23 cellular contexts compared by ENCODE assay signal in genomic region chr15:25394893-25395292, GRCh38. TPM values are rescaled to one million over a fixed set of nuclear protein-coding genes. Genes with fewer than 3 reads are reported as not detected.
DNase-seq lines count a peak whose midpoint lies in the region; ATAC-seq and TF ChIP-seq lines count a peak whose summit lies in the region.
"Had no signal": no experiment of that assay in that cellular context is flagged by ENCODE, and none has a peak within 500 bp of the region (broad histone marks: within the 10 kb centered on the region; RNA-seq: fewer than 3 reads in every experiment).

No MANE protein-coding gene starts in this region.

- H3K27ac ChIP-seq in A673 (ENCODE audit: low read depth, low read length, poor library complexity, severe bottlenecking) (no peak overlapping the region), GM23338 (ENCODE audit: low read depth) (peak overlapping the region; percentile 8; the same call in 1 of the 2 replicates)
- H3K27ac ChIP-seq: BLaER1 treated with 17β-estradiol and CSF1 and Interleukin-3, amounts not matched to agents 10 nM and 100 nM; SJSA1 had no signal

- H3K9me3 ChIP-seq in A673 (ENCODE audit: low read depth, low read length, poor library complexity, severe bottlenecking) = peaks cover 3% of the 10 kb centered on the region
- H3K9me3 ChIP-seq: SJSA1 had no signal

- no peak for TF ChIP-seq CTCF in A673 (conservative IDR thresholded peaks at IDR 0.05; ENCODE audit: low read depth, low read length)
- TF ChIP-seq CTCF in GM23338 (conservative IDR thresholded peaks at IDR 0.05; ENCODE audit: low read depth in 2 of 2) = no peak

- H3F3A ChIP-seq in GM23338 (replicated peaks; ENCODE audit: low read depth) = no peaks in the 10 kb centered on the region

- H2AFZ ChIP-seq in GM23338 = no peak overlapping the region

- peak; percentile 22 for DNase-seq in A673 (ENCODE audit: low spot score)
- no peak for DNase-seq in GM23338 (ENCODE audit: low spot score)
- DNase-seq in activated naive CD8-positive, alpha-beta T cell treated with anti-CD3 and anti-CD28 coated beads for 36 hours = no peak
- DNase-seq in left kidney (ENCODE audit: low read depth, low spot score) = peak; percentile 2
- no peak for DNase-seq in NCI-H1417 treated with DMSO at 0.1 percent for 48 hours (lab: John Stamatoyannopoulos, UW)
- no peak for DNase-seq in NCI-H128 (lab: John Stamatoyannopoulos, UW; ENCODE audit: unreplicated experiment)
- DNase-seq: ACHN; CD4-positive, alpha-beta memory T cell; DND-41; GOT3; HCEC 1CT; KBM-7; MM.1S; NCI-H1092; NCI-H2081; NCI-H2171 treated with DMSO at 0.1 percent for 48 hours; NCI-H524 treated with DMSO at 0.1 percent for 48 hours had no signal

- H3K4me3 ChIP-seq in A673 (ENCODE audit: low read depth, low read length, poor library complexity, severe bottlenecking) (no peak overlapping the region), GM23338 (no peak overlapping the region)
- H3K4me3 ChIP-seq: BLaER1 treated with 17β-estradiol and CSF1 and Interleukin-3, amounts not matched to agents 10 nM and 100 nM; GM12878; SJSA1 had no signal

- peaks cover 24% of the 10 kb centered on the region for H3K4me1 Mint-ChIP-seq in GM23338
- peaks cover 11% of the 10 kb centered on the region for H3K4me1 Mint-ChIP-seq in activated naive CD8-positive, alpha-beta T cell treated with anti-CD3 and anti-CD28 coated beads for 36 hours

- no TSS peak for BruUV-seq in A673 (replicated peaks; lab: Mats Ljungman, UMichigan)

- H3K4me2 ChIP-seq in GM23338 = no peak overlapping the region
- H3K4me2 ChIP-seq: BLaER1 treated with 17β-estradiol and CSF1 and Interleukin-3, amounts not matched to agents 10 nM and 100 nM had no signal

- CTCF ChIA-PET in A673 (lab: Charles Lee) = no interaction called here

- H3K4me1 ChIP-seq in A673 (ENCODE audit: insufficient read depth, low read length, poor library complexity, severe bottlenecking) (peaks cover 19% of the 10 kb centered on the region), GM23338 (ENCODE audit: insufficient read depth) (peaks cover 15% of the 10 kb centered on the region; the same call in 1 of the 2 replicates)
- H3K4me1 ChIP-seq: SJSA1 had no signal

- H3K36me3 Mint-ChIP-seq in GM23338 (ENCODE audit: low read depth) = peaks cover 11% of the 10 kb centered on the region; the same call in 2 of the 3 replicates
- peaks cover 65% of the 10 kb centered on the region for H3K36me3 Mint-ChIP-seq in activated naive CD8-positive, alpha-beta T cell treated with anti-CD3 and anti-CD28 coated beads for 36 hours

- H3K27ac Mint-ChIP-seq in GM23338 = no peak overlapping the region
- peak overlapping the region; percentile 0 for H3K27ac Mint-ChIP-seq in activated naive CD8-positive, alpha-beta T cell treated with anti-CD3 and anti-CD28 coated beads for 36 hours

- H3K27me3 Mint-ChIP-seq in GM23338 (ENCODE audit: insufficient read depth, low read depth, poor library complexity) = peaks cover 2% of the 10 kb centered on the region
- no peaks in the 10 kb centered on the region for H3K27me3 Mint-ChIP-seq in activated naive CD8-positive, alpha-beta T cell treated with anti-CD3 and anti-CD28 coated beads for 36 hours
- H3K27me3 Mint-ChIP-seq: CD4-positive, alpha-beta memory T cell had no signal

- no peaks in the 10 kb centered on the region for H3K9me3 Mint-ChIP-seq in GM23338
- peaks cover 14% of the 10 kb centered on the region for H3K9me3 Mint-ChIP-seq in activated naive CD8-positive, alpha-beta T cell treated with anti-CD3 and anti-CD28 coated beads for 36 hours

- H3K79me2 ChIP-seq in GM23338 (replicated peaks; ENCODE audit: insufficient read depth) = peaks cover 89% of the 10 kb centered on the region

- peaks cover 4% of the 10 kb centered on the region for H3K36me3 ChIP-seq in A673 (ENCODE audit: insufficient read depth, low read length, poor library complexity, severe bottlenecking)
- no peaks in the 10 kb centered on the region for H3K36me3 ChIP-seq in GM23338 (ENCODE audit: insufficient read depth)

- H4K20me1 ChIP-seq in GM23338 (replicated peaks; ENCODE audit: insufficient read depth) = no peaks in the 10 kb centered on the region

- no peaks in the 10 kb centered on the region for H3K9me2 ChIP-seq in GM23338 (ENCODE audit: insufficient read depth)

- POLR2A ChIA-PET in A673 (lab: Charles Lee; ENCODE audit: low non-redundant PET) = no interaction called here

- ATAC-seq in GM23338 (no peak), HG03457 (IDR thresholded peaks at IDR 0.05; ENCODE audit: unreplicated experiment) (no peak), GM18861 (IDR thresholded peaks at IDR 0.05; ENCODE audit: unreplicated experiment) (no peak)
- ATAC-seq: GM12878, Right ventricle myocardium inferior had no signal

- no peak overlapping the region for H3K4me3 Mint-ChIP-seq in GM23338
- H3K4me3 Mint-ChIP-seq in activated naive CD8-positive, alpha-beta T cell treated with anti-CD3 and anti-CD28 coated beads for 36 hours = no peak overlapping the region
- H3K4me3 Mint-ChIP-seq: CD4-positive, alpha-beta memory T cell had no signal

- no peaks in the 10 kb centered on the region for H3K27me3 ChIP-seq in A673 (replicated peaks; ENCODE audit: insufficient read depth, low read depth, low read length, poor library complexity)
- no peaks in the 10 kb centered on the region for H3K27me3 ChIP-seq in GM23338 (ENCODE audit: insufficient read depth)
- H3K27me3 ChIP-seq: BLaER1 treated with 17β-estradiol and CSF1 and Interleukin-3, amounts not matched to agents 10 nM and 100 nM; SJSA1 had no signal

- intact Hi-C loops in A673 (cut with micrococcal nuclease; ENCODE audit: unreplicated experiment) = no loop called here

TF ChIP-seq in GM23338, 12 proteins besides CTCF, POLR2A, EP300 and RAD21:
- TF ChIP-seq NANOG (IDR thresholded peaks at IDR 0.05; ENCODE audit: borderline replicate concordance) = no peak

RNA-seq across cellular contexts. Expression of gene UBE3A, which starts 43.9 kb away (rescaled TPM):
- 101 and 104 TPM in 2 replicates for total RNA-seq in A673 (2021)
- 85.1 and 96.1 TPM in 2 replicates for total RNA-seq in GM23338 (2014; rRNA removed; shearing (Covaris generic))
- polyA plus RNA-seq in GM23338 (2016; fragmentation: Nextera tagmentation; extraction: Ambion mirVana) = 145 and 150 TPM in 2 replicates
- 100 to 1,000 TPM; 122 to 125 TPM for total RNA-seq in activated naive CD8-positive, alpha-beta T cell treated with anti-CD3 and anti-CD28 coated beads for 36 hours

Comparison
In these comparisons a context has a peak if more than half of its experiments do, and no peak if none do; other contexts are left out.
1. DNase-seq: peak in A673 (single experiment) and left kidney (single experiment); none in GM23338 (single experiment), activated naive CD8-positive, alpha-beta T cell treated with anti-CD3 and anti-CD28 coated beads for 36 hours (single experiment), NCI-H1417 treated with DMSO at 0.1 percent for 48 hours (single experiment) and NCI-H128 (single experiment).